12 cellular contexts compared by ENCODE assay signal in the genomic region with DNA sequence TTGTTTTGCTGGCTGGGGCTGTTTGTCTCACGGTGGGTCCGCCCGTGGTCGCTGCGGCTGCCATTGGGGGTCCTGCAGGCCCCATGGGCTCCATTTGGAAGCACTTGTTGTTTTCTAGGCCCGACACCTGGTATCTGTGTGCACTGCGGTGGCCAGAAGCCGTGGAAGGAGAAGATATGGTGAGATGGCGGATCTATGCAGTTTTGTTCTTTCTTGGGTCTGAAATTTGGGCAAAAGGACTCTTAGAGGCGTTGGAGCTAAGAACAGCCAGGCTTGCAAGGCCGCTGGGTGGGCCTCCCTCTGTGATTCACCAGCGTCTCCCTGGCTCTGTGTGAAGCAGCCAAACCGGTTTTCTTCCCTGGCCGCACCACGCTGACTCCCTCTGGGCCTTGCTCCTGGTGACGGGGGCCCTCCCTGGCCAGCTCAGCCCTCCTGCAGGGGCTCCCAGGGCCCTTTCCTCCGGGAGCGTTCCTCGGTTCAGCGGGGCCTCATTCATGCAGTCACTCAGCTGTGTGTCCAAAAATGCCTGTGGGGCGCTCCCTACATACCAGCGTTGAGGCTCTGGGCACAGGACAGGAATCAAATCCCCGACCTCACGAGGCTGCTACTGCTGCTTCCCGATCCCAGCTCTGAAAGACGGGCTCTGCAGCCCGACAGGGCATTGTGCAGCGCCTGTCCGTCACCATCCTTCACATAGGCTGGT.
DNase-seq lines count a peak whose midpoint lies in the region; ATAC-seq and TF ChIP-seq lines count a peak whose summit lies in the region.
"Had no signal": no experiment of that assay in that cellular context is flagged by ENCODE, and none has a peak within 500 bp of the region (broad histone marks: within the 10 kb centered on the region; RNA-seq: fewer than 3 reads in every experiment).

No MANE protein-coding gene starts in this region.

- no peak for TF ChIP-seq POLR2A in gastrocnemius medialis (IDR thresholded peaks at IDR 0.05)

- in situ Hi-C loops in gastrocnemius medialis (cut with MboI; ENCODE audit: low sequenced_read_pairs in 4 of 4): no loop called here

- H3K27ac Mint-ChIP-seq in progenitor cell of endocrine pancreas: peak overlapping the region; percentile 93
- no peak overlapping the region for H3K27ac Mint-ChIP-seq in activated T-cell treated with anti-CD3 and anti-CD28 coated beads, Interleukin-2, amount 50 U/mL, for 72 hours
- H3K27ac Mint-ChIP-seq: activated naive CD8-positive, alpha-beta T cell had no signal

- peaks cover 16% of the 10 kb centered on the region for H3K27me3 Mint-ChIP-seq in progenitor cell of endocrine pancreas
- H3K27me3 Mint-ChIP-seq in activated T-cell treated with anti-CD3 and anti-CD28 coated beads, Interleukin-2, amount 50 U/mL, for 72 hours (ENCODE audit: low read depth): no peaks in the 10 kb centered on the region
- H3K27me3 Mint-ChIP-seq: activated naive CD8-positive, alpha-beta T cell had no signal

- no peaks in the 10 kb centered on the region for H3K79me2 ChIP-seq in PC-9 (ENCODE audit: low read depth)

- peak; percentile 2 for DNase-seq in DMS153 treated with DMSO at 0.1 percent for 48 hours (lab: John Stamatoyannopoulos, UW; ENCODE audit: unreplicated experiment)
- peak; percentile 92 to 96 for DNase-seq in PC-9
- DNase-seq in islet precursor cell: peak; percentile 95
- peak; percentile 56 for DNase-seq in progenitor cell of endocrine pancreas (ENCODE audit: low spot score, unreplicated experiment)
- no peak for DNase-seq in activated T-cell treated with anti-CD3 and anti-CD28 coated beads, Interleukin-2, amount 50 U/mL, for 72 hours
- no peak for DNase-seq in activated CD4-positive, alpha-beta T cell treated with anti-CD3 and anti-CD28 coated beads, Interleukin-2, amount 50 U/mL, for 1 hour
- DNase-seq in gastrocnemius medialis: no peak
- no peak for DNase-seq in GM10266 (ENCODE audit: extremely low spot score)
- DNase-seq: midbrain; NCI-H1436; stimulated activated CD4-positive, alpha-beta T cell treated with anti-CD3 and anti-CD28 coated beads, Interleukin-2, amount 100 ng/mL, for 24 hours had no signal

- H3K9me3 Mint-ChIP-seq in progenitor cell of endocrine pancreas (ENCODE audit: low read depth): peaks cover 2% of the 10 kb centered on the region
- peaks cover 3 to 5% of the 10 kb centered on the region in 2 donors for H3K9me3 Mint-ChIP-seq in activated T-cell treated with anti-CD3 and anti-CD28 coated beads, Interleukin-2, amount 50 U/mL, for 72 hours

- H3K36me3 ChIP-seq in PC-9 (ENCODE audit: low read depth) (no peaks in the 10 kb centered on the region), gastrocnemius medialis (no peaks in the 10 kb centered on the region)

- H3K4me2 ChIP-seq in PC-9: peak overlapping the region; percentile 84

- H3K27me3 ChIP-seq in PC-9 (ENCODE audit: insufficient read depth, low read depth) (no peaks in the 10 kb centered on the region), gastrocnemius medialis (no peaks in the 10 kb centered on the region)

- peak overlapping the region; percentile 63 for H2AFZ ChIP-seq in PC-9

- no peak for ATAC-seq in activated T-cell treated with anti-CD3 and anti-CD28 coated beads, Interleukin-2, amount 50 U/mL, for 72 hours (replicated peaks in 1 of 2)
- no peak for ATAC-seq in gastrocnemius medialis

- peak overlapping the region; percentile 48 for H3K4me3 ChIP-seq in PC-9
- no peak overlapping the region for H3K4me3 ChIP-seq in gastrocnemius medialis

- peaks cover 27% of the 10 kb centered on the region for H3K4me1 Mint-ChIP-seq in progenitor cell of endocrine pancreas (ENCODE audit: low read depth)
- no peaks in the 10 kb centered on the region for H3K4me1 Mint-ChIP-seq in activated T-cell treated with anti-CD3 and anti-CD28 coated beads, Interleukin-2, amount 50 U/mL, for 72 hours (ENCODE audit: low read depth)

- CTCF ChIA-PET in PC-9 (lab: Charles Lee): interaction anchor here (0.8 kb wide), 1 partner anchor 30 kb away, joined by 3 read pairs; no protein-coding TSS in a partner anchor

- TSS peak; percentile 25 for BruUV-seq in PC-9 (replicated peaks; lab: Mats Ljungman, UMichigan)

- H3K9me3 ChIP-seq in PC-9 (ENCODE audit: insufficient read depth, low read depth) (no peaks in the 10 kb centered on the region), gastrocnemius medialis (no peaks in the 10 kb centered on the region)

- no peaks in the 10 kb centered on the region for H4K20me1 ChIP-seq in PC-9 (ENCODE audit: insufficient read depth)

- H3F3A ChIP-seq in PC-9 (ENCODE audit: insufficient read depth, low read depth): peaks cover 41% of the 10 kb centered on the region

- H3K4me3 Mint-ChIP-seq in progenitor cell of endocrine pancreas (ENCODE audit: low read depth): no peak overlapping the region
- H3K4me3 Mint-ChIP-seq in activated T-cell treated with anti-CD3 and anti-CD28 coated beads, Interleukin-2, amount 50 U/mL, for 72 hours: no peak overlapping the region
- H3K4me3 Mint-ChIP-seq: activated naive CD8-positive, alpha-beta T cell had no signal

- TF ChIP-seq CTCF in PC-9 (conservative IDR thresholded peaks at IDR 0.05): no peak
- TF ChIP-seq CTCF in progenitor cell of endocrine pancreas (IDR thresholded peaks at IDR 0.05; ENCODE audit: unreplicated experiment): no peak
- no peak for TF ChIP-seq CTCF in gastrocnemius medialis (IDR thresholded peaks at IDR 0.05 in 4 of 5, conservative IDR thresholded peaks at IDR 0.05 in 1 of 5)
- no peak for TF ChIP-seq CTCF in GM10266 (IDR thresholded peaks at IDR 0.05; ENCODE audit: control insufficient read depth, insufficient read depth, low read depth, missing control alignments)

- H3K4me1 ChIP-seq in PC-9 (replicated peaks; ENCODE audit: insufficient read depth) (peaks cover 61% of the 10 kb centered on the region), gastrocnemius medialis (no peaks in the 10 kb centered on the region)

- no peaks in the 10 kb centered on the region for H3K36me3 Mint-ChIP-seq in progenitor cell of endocrine pancreas (ENCODE audit: insufficient read depth)
- no peaks in the 10 kb centered on the region for H3K36me3 Mint-ChIP-seq in activated T-cell treated with anti-CD3 and anti-CD28 coated beads, Interleukin-2, amount 50 U/mL, for 72 hours (ENCODE audit: insufficient read depth in 2 of 2)
- H3K36me3 Mint-ChIP-seq: activated naive CD8-positive, alpha-beta T cell had no signal

- peak overlapping the region; percentile 91 for H3K27ac ChIP-seq in PC-9
- H3K27ac ChIP-seq in gastrocnemius medialis: no peak overlapping the region

- intact Hi-C loops in PC-9 (cut with micrococcal nuclease; ENCODE audit: unreplicated experiment): loop anchor here (1.0 kb wide), 2 partner anchors 29 to 78 kb away; no protein-coding TSS in a partner anchor
- intact Hi-C loops in gastrocnemius medialis (cut with DNase I; ENCODE audit: low total_unique reads): no loop called here

- H3K9me2 ChIP-seq in PC-9 (ENCODE audit: insufficient read depth): no peaks in the 10 kb centered on the region

- POLR2A ChIA-PET in PC-9 (lab: Charles Lee; ENCODE audit: unreplicated experiment): interaction anchor here (0.5 to 0.9 kb wide), 4 partner anchors 19 to 90 kb away, joined by 3 to 6 read pairs (median 3); no protein-coding TSS in a partner anchor

Comparison
In these comparisons a context has a peak if more than half of its experiments do, and no peak if none do; other contexts are left out.
1. DNase-seq: peak in DMS153 treated with DMSO at 0.1 percent for 48 hours (single experiment), PC-9 (2 of 2), islet precursor cell (single experiment) and progenitor cell of endocrine pancreas (single experiment); none in activated T-cell treated with anti-CD3 and anti-CD28 coated beads, Interleukin-2, amount 50 U/mL, for 72 hours (0 of 2), activated CD4-positive, alpha-beta T cell treated with anti-CD3 and anti-CD28 coated beads, Interleukin-2, amount 50 U/mL, for 1 hour (single experiment), gastrocnemius medialis (0 of 2) and GM10266 (single experiment).